In the genomic region with DNA sequence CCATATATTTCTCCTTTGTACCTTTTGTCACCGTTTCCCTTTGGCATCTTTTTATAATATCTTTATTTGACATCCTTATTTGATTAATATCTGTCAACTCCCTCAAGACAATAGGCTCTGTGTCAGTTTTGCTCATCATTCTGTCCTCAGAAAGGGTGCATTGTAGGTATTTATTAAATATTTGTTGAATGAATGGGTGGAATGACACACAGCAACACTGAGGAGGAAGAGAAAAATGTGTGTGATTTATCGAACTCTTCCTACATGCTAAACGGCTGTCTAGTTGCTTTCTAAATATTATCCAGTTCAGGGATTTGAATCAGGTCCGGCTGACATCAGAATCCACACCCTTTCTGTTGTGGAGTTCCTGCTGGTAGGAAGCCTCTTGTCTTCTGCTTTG, we compare ENCODE assay signal across 15 cellular contexts.
DNase-seq lines count a peak whose midpoint lies in the region; ATAC-seq and TF ChIP-seq lines count a peak whose summit lies in the region.
"Had no signal": no experiment of that assay in that cellular context is flagged by ENCODE, and none has a peak within 500 bp of the region (broad histone marks: within the 10 kb centered on the region; RNA-seq: fewer than 3 reads in every experiment).

No MANE protein-coding gene starts in this region.

- H3K4me3 ChIP-seq in GM23338 = no peak overlapping the region
- no peak overlapping the region for H3K4me3 ChIP-seq in breast epithelium
- H3K4me3 ChIP-seq in mucosa of descending colon = no peak overlapping the region
- H3K4me3 ChIP-seq: GM12878 had no signal

- intact Hi-C loops in breast epithelium (cut with DNase I; ENCODE audit: low total_unique reads) (no loop called here), mucosa of descending colon (cut with DNase I, micrococcal nuclease) (no loop called here)

- no peak overlapping the region for H3K4me3 Mint-ChIP-seq in GM23338
- H3K4me3 Mint-ChIP-seq: B cell; CD8-positive, alpha-beta T cell had no signal

- no peaks in the 10 kb centered on the region for H3K9me3 Mint-ChIP-seq in GM23338
- H3K9me3 Mint-ChIP-seq: CD8-positive, alpha-beta T cell had no signal

- H3K36me3 ChIP-seq in GM23338 (ENCODE audit: insufficient read depth) = no peaks in the 10 kb centered on the region
- no peaks in the 10 kb centered on the region for H3K36me3 ChIP-seq in breast epithelium
- no peaks in the 10 kb centered on the region for H3K36me3 ChIP-seq in mucosa of descending colon (ENCODE audit: low read depth)

- H3K4me1 ChIP-seq in GM23338 (ENCODE audit: insufficient read depth) (peaks cover 80% of the 10 kb centered on the region), breast epithelium (peaks cover 0 to 14% of the 10 kb centered on the region in 2 donors), mucosa of descending colon (ENCODE audit: low read depth) (no peaks in the 10 kb centered on the region)

- DNase-seq in COLO829 (ENCODE audit: low spot score) (peak; percentile 24), GM23338 (ENCODE audit: low spot score) (no peak), breast epithelium (ENCODE audit: low spot score in 2 of 2) (no peak), mucosa of descending colon (no peak), activated T-cell treated with anti-CD3 and anti-CD28 coated beads for 4 hours (no peak), HT-29 (ENCODE audit: low spot score) (no peak)
- DNase-seq in activated effector memory CD4-positive, alpha-beta T cell treated with anti-CD3 and anti-CD28 coated beads, Interleukin-2, amount 50 U/mL, for 16 hours = no peak
- DNase-seq: Caco-2; CD8-positive, alpha-beta T cell had no signal

- TF ChIP-seq CTCF in GM23338 (conservative IDR thresholded peaks at IDR 0.05; ENCODE audit: low read depth in 2 of 2) (no peak), breast epithelium (IDR thresholded peaks at IDR 0.05) (no peak), mucosa of descending colon (IDR thresholded peaks at IDR 0.05) (no peak)

- H3K27me3 ChIP-seq in GM23338 (ENCODE audit: insufficient read depth) = no peaks in the 10 kb centered on the region
- H3K27me3 ChIP-seq in breast epithelium = no peaks in the 10 kb centered on the region

- peaks cover 4% of the 10 kb centered on the region; the same call in 1 of the 2 replicates for H4K20me1 ChIP-seq in GM23338 (replicated peaks; ENCODE audit: insufficient read depth)

- peak overlapping the region; percentile 63 for H3K4me2 ChIP-seq in GM23338
- H3K4me2 ChIP-seq: KMS-11 had no signal

- peaks cover 89% of the 10 kb centered on the region for H3K4me1 Mint-ChIP-seq in GM23338
- H3K4me1 Mint-ChIP-seq: B cell had no signal

- H3K27ac ChIP-seq in GM23338 (ENCODE audit: low read depth) (0 out of 2 replicates have a peak overlapping the region, but pooled peaks have one; percentile 61), breast epithelium (peak overlapping the region; percentile 57 to 69)
- H3K27ac ChIP-seq: C4-2B, KMS-11 had no signal

- no peak overlapping the region for H2AFZ ChIP-seq in GM23338

- H3K9me2 ChIP-seq in GM23338 (ENCODE audit: insufficient read depth) = no peaks in the 10 kb centered on the region

- peaks cover 13% of the 10 kb centered on the region; the same call in 1 of the 3 replicates for H3K36me3 Mint-ChIP-seq in GM23338 (ENCODE audit: low read depth)
- H3K36me3 Mint-ChIP-seq: CD8-positive, alpha-beta T cell had no signal

- H3K79me2 ChIP-seq in GM23338 (replicated peaks; ENCODE audit: insufficient read depth) = peaks cover 100% of the 10 kb centered on the region

- H3F3A ChIP-seq in GM23338 (replicated peaks; ENCODE audit: low read depth) = peaks cover 9% of the 10 kb centered on the region

- no peak for ATAC-seq in GM23338
- peak; percentile 35 for ATAC-seq in mucosa of descending colon
- ATAC-seq in GM21447 (IDR thresholded peaks at IDR 0.05; ENCODE audit: unreplicated experiment) = no peak
- ATAC-seq: CD8-positive, alpha-beta T cell; GM12878; HCT116 had no signal

- no peaks in the 10 kb centered on the region for H3K9me3 ChIP-seq in breast epithelium
- H3K9me3 ChIP-seq in mucosa of descending colon = no peaks in the 10 kb centered on the region
- H3K9me3 ChIP-seq: Caco-2 had no signal

- H3K27ac Mint-ChIP-seq in GM23338 = peak overlapping the region; percentile 39; the same call in 1 of the 2 replicates
- H3K27ac Mint-ChIP-seq: B cell; CD8-positive, alpha-beta T cell had no signal

- no peak for TF ChIP-seq POLR2A in breast epithelium (IDR thresholded peaks at IDR 0.05)

- peaks cover 4% of the 10 kb centered on the region for H3K27me3 Mint-ChIP-seq in GM23338 (ENCODE audit: insufficient read depth, low read depth, poor library complexity)

TF ChIP-seq in GM23338, 12 proteins besides CTCF, POLR2A, EP300 and RAD21 (continues in another document):
- TF ChIP-seq ZNF331 (CRISPR knock-in tag; IDR thresholded peaks at IDR 0.05; ENCODE audit: low read depth) = no peak
- TF ChIP-seq JUNB (IDR thresholded peaks at IDR 0.05; ENCODE audit: unreplicated experiment) = no peak
- no peak for TF ChIP-seq REST (IDR thresholded peaks at IDR 0.05; ENCODE audit: unreplicated experiment)
- TF ChIP-seq, protein P1, sequence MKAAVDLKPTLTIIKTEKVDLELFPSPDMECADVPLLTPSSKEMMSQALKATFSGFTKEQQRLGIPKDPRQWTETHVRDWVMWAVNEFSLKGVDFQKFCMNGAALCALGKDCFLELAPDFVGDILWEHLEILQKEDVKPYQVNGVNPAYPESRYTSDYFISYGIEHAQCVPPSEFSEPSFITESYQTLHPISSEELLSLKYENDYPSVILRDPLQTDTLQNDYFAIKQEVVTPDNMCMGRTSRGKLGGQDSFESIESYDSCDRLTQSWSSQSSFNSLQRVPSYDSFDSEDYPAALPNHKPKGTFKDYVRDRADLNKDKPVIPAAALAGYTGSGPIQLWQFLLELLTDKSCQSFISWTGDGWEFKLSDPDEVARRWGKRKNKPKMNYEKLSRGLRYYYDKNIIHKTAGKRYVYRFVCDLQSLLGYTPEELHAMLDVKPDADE (IDR thresholded peaks at IDR 0.05) = no peak
- no peak for TF ChIP-seq EZH2phosphoT487 (IDR thresholded peaks at IDR 0.05; ENCODE audit: unreplicated experiment)
- no peak for TF ChIP-seq STAT1 (IDR thresholded peaks at IDR 0.05; ENCODE audit: unreplicated experiment)
